Comparison of ENCODE assay signal across 1 cellular context in the genomic region with DNA sequence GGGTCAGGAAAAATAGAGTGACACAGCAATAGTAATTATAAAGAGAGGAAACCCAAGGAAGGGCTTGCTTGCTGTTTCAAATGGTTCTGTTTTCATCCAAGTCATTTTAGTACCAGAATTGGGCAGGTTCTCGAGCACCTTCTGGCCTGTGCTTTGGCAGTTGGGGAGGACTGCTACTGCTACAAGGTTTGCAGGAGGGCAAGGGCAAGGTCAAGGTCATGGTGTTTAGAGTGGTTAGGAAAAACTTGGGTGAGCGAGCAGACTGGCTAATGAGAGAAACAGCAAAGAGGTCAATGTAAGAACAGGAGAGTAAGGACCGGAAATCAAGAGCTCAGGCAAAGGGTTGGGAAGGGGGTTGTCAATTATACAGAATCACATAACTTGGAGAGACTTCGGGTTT.
TF ChIP-seq lines count a peak whose summit lies in the region.

No MANE protein-coding gene starts in this region.

TF ChIP-seq in HepG2, 621 proteins besides CTCF, POLR2A, EP300 and RAD21 (continued from another document and continues in another):
- TF ChIP-seq ZSCAN29 (CRISPR knock-in tag; conservative IDR thresholded peaks at IDR 0.05) (no peak), MBD4 (IDR thresholded peaks at IDR 0.05; ENCODE audit: borderline replicate concordance, low read length) (no peak), TMF1 (CRISPR knock-in tag; IDR thresholded peaks at IDR 0.05; ENCODE audit: low read depth) (no peak), ZNF205 (CRISPR knock-in tag; IDR thresholded peaks at IDR 0.05) (no peak), PTBP1 (IDR thresholded peaks at IDR 0.05; ENCODE audit: low read depth, low read length, poor library complexity, severe bottlenecking) (no peak), ZNF678 (CRISPR knock-in tag; IDR thresholded peaks at IDR 0.05) (no peak), SALL1 (CRISPR knock-in tag; IDR thresholded peaks at IDR 0.05) (peak; percentile 30; the same call in 1 of the 2 replicates), ZNF773 (CRISPR knock-in tag; IDR thresholded peaks at IDR 0.05; ENCODE audit: borderline replicate concordance) (no peak), ZNF660 (CRISPR knock-in tag; IDR thresholded peaks at IDR 0.05; ENCODE audit: borderline replicate concordance, low read depth) (no peak), SMAD3 (CRISPR knock-in tag; IDR thresholded peaks at IDR 0.05) (no peak), ZNF101 (CRISPR knock-in tag; IDR thresholded peaks at IDR 0.05; ENCODE audit: borderline replicate concordance, low read depth) (no peak), ZNF260 (CRISPR knock-in tag; IDR thresholded peaks at IDR 0.05; ENCODE audit: borderline replicate concordance, low read depth) (no peak), FLYWCH1 (CRISPR knock-in tag; IDR thresholded peaks at IDR 0.05) (no peak), ISL2 (CRISPR knock-in tag; IDR thresholded peaks at IDR 0.05) (no peak), XBP1 (CRISPR knock-in tag; IDR thresholded peaks at IDR 0.05) (no peak), NR2F1 (CRISPR knock-in tag; IDR thresholded peaks at IDR 0.05) (0 out of 4 replicates have a peak, but pooled peaks of 1 of the 2 experiments have one; percentile 20), ARNTL (CRISPR knock-in tag; IDR thresholded peaks at IDR 0.05) (no peak), AGO2 (optimal IDR thresholded peaks at IDR 0.05; ENCODE audit: low read depth, low read length) (no peak), ZFP62 (CRISPR knock-in tag; IDR thresholded peaks at IDR 0.05) (no peak), ZNF788 (CRISPR knock-in tag; IDR thresholded peaks at IDR 0.05; ENCODE audit: borderline replicate concordance) (no peak), NR2F6 (IDR thresholded peaks at IDR 0.05) (peak; percentile 56), NR2F6 (CRISPR knock-in tag; IDR thresholded peaks at IDR 0.05) (peak; percentile 78), RBM39 (IDR thresholded peaks at IDR 0.05; ENCODE audit: low read depth, low read length, poor library complexity, severe bottlenecking) (no peak), ISX (CRISPR knock-in tag; conservative IDR thresholded peaks at IDR 0.05) (no peak), ELF3 (CRISPR knock-in tag; IDR thresholded peaks at IDR 0.05) (no peak), ZNF230 (CRISPR knock-in tag; IDR thresholded peaks at IDR 0.05) (no peak), RBM22 (optimal IDR thresholded peaks at IDR 0.05; ENCODE audit: low read length) (peak; percentile 85), TGIF2 (CRISPR knock-in tag; IDR thresholded peaks at IDR 0.05) (no peak), BCL6 (CRISPR knock-in tag; IDR thresholded peaks at IDR 0.05) (peak; percentile 26; the same call in 1 of the 2 replicates), SPEN (CRISPR knock-in tag; IDR thresholded peaks at IDR 0.05; ENCODE audit: low read depth) (no peak), SCMH1 (CRISPR knock-in tag; IDR thresholded peaks at IDR 0.05; ENCODE audit: borderline replicate concordance) (no peak), RXRB (CRISPR knock-in tag; IDR thresholded peaks at IDR 0.05; ENCODE audit: borderline replicate concordance) (peak; percentile 53; the same call in 1 of the 2 replicates), MTF1 (CRISPR knock-in tag; IDR thresholded peaks at IDR 0.05) (no peak), ZNF143 (CRISPR knock-in tag; IDR thresholded peaks at IDR 0.05) (no peak), ZFX (CRISPR knock-in tag; IDR thresholded peaks at IDR 0.05; ENCODE audit: low read depth) (no peak), ZNF891 (CRISPR knock-in tag; IDR thresholded peaks at IDR 0.05) (no peak), SYNCRIP (IDR thresholded peaks at IDR 0.05; ENCODE audit: insufficient read depth, low read depth, low read length) (no peak), ZNF382 (CRISPR knock-in tag; IDR thresholded peaks at IDR 0.05; ENCODE audit: borderline replicate concordance) (no peak), CBX5 (CRISPR knock-in tag; IDR thresholded peaks at IDR 0.05; ENCODE audit: borderline replicate concordance) (no peak), RFX3 (CRISPR knock-in tag; IDR thresholded peaks at IDR 0.05) (no peak), TCF7L2 (IDR thresholded peaks at IDR 0.05; ENCODE audit: low read depth, low read length) (no peak), PRPF4 (IDR thresholded peaks at IDR 0.05; ENCODE audit: low read depth, low read length, poor library complexity, severe bottlenecking) (no peak), ERF (CRISPR knock-in tag; IDR thresholded peaks at IDR 0.05) (no peak), NFIC (IDR thresholded peaks at IDR 0.05; ENCODE audit: low read length) (no peak), NONO (IDR thresholded peaks at IDR 0.05) (no peak), NONO (CRISPR knock-in tag; conservative IDR thresholded peaks at IDR 0.05) (no peak), ZSCAN21 (CRISPR knock-in tag; IDR thresholded peaks at IDR 0.05; ENCODE audit: borderline replicate concordance) (no peak), ATF7-NPFF (CRISPR knock-in tag; IDR thresholded peaks at IDR 0.05; ENCODE audit: low read depth) (no peak)
- TF ChIP-seq, protein P1, sequence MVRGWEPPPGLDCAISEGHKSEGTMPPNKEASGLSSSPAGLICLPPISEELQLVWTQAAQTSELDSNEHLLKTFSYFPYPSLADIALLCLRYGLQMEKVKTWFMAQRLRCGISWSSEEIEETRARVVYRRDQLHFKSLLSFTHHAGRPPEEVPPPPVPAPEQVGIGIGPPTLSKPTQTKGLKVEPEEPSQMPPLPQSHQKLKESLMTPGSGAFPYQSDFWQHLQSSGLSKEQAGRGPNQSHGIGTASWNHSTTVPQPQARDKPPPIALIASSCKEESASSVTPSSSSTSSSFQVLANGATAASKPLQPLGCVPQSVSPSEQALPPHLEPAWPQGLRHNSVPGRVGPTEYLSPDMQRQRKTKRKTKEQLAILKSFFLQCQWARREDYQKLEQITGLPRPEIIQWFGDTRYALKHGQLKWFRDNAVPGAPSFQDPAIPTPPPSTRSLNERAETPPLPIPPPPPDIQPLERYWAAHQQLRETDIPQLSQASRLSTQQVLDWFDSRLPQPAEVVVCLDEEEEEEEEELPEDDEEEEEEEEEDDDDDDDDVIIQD (CRISPR knock-in tag; IDR thresholded peaks at IDR 0.05; ENCODE audit: low read depth) = peak; percentile 17; the same call in 1 of the 2 replicates
- TF ChIP-seq, protein P2, sequence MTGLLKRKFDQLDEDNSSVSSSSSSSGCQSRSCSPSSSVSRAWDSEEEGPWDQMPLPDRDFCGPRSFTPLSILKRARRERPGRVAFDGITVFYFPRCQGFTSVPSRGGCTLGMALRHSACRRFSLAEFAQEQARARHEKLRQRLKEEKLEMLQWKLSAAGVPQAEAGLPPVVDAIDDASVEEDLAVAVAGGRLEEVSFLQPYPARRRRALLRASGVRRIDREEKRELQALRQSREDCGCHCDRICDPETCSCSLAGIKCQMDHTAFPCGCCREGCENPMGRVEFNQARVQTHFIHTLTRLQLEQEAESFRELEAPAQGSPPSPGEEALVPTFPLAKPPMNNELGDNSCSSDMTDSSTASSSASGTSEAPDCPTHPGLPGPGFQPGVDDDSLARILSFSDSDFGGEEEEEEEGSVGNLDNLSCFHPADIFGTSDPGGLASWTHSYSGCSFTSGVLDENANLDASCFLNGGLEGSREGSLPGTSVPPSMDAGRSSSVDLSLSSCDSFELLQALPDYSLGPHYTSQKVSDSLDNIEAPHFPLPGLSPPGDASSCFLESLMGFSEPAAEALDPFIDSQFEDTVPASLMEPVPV (CRISPR knock-in tag; IDR thresholded peaks at IDR 0.05) = no peak
- TF ChIP-seq, protein P3, sequence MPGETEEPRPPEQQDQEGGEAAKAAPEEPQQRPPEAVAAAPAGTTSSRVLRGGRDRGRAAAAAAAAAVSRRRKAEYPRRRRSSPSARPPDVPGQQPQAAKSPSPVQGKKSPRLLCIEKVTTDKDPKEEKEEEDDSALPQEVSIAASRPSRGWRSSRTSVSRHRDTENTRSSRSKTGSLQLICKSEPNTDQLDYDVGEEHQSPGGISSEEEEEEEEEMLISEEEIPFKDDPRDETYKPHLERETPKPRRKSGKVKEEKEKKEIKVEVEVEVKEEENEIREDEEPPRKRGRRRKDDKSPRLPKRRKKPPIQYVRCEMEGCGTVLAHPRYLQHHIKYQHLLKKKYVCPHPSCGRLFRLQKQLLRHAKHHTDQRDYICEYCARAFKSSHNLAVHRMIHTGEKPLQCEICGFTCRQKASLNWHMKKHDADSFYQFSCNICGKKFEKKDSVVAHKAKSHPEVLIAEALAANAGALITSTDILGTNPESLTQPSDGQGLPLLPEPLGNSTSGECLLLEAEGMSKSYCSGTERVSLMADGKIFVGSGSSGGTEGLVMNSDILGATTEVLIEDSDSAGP (CRISPR knock-in tag; IDR thresholded peaks at IDR 0.05; ENCODE audit: borderline replicate concordance) = no peak
- TF ChIP-seq, protein P4, sequence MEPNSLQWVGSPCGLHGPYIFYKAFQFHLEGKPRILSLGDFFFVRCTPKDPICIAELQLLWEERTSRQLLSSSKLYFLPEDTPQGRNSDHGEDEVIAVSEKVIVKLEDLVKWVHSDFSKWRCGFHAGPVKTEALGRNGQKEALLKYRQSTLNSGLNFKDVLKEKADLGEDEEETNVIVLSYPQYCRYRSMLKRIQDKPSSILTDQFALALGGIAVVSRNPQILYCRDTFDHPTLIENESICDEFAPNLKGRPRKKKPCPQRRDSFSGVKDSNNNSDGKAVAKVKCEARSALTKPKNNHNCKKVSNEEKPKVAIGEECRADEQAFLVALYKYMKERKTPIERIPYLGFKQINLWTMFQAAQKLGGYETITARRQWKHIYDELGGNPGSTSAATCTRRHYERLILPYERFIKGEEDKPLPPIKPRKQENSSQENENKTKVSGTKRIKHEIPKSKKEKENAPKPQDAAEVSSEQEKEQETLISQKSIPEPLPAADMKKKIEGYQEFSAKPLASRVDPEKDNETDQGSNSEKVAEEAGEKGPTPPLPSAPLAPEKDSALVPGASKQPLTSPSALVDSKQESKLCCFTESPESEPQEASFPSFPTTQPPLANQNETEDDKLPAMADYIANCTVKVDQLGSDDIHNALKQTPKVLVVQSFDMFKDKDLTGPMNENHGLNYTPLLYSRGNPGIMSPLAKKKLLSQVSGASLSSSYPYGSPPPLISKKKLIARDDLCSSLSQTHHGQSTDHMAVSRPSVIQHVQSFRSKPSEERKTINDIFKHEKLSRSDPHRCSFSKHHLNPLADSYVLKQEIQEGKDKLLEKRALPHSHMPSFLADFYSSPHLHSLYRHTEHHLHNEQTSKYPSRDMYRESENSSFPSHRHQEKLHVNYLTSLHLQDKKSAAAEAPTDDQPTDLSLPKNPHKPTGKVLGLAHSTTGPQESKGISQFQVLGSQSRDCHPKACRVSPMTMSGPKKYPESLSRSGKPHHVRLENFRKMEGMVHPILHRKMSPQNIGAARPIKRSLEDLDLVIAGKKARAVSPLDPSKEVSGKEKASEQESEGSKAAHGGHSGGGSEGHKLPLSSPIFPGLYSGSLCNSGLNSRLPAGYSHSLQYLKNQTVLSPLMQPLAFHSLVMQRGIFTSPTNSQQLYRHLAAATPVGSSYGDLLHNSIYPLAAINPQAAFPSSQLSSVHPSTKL (CRISPR knock-in tag; IDR thresholded peaks at IDR 0.05) = peak; percentile 46; the same call in 1 of the 2 replicates
- TF ChIP-seq, protein P5, sequence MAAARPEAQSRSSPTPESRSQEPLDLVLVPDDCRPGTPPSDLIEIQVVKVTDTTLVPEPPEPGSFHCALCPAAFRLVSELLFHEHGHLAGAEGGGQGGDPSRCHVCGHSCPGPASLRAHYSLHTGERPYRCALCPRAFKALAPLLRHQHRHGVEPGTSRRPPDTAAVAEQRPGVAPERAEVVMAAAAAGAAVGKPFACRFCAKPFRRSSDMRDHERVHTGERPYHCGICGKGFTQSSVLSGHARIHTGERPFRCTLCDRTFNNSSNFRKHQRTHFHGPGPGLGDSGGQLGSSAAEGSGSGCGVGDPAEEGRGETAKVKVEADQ (CRISPR knock-in tag; IDR thresholded peaks at IDR 0.05; ENCODE audit: borderline replicate concordance) = no peak
- TF ChIP-seq, protein P6, sequence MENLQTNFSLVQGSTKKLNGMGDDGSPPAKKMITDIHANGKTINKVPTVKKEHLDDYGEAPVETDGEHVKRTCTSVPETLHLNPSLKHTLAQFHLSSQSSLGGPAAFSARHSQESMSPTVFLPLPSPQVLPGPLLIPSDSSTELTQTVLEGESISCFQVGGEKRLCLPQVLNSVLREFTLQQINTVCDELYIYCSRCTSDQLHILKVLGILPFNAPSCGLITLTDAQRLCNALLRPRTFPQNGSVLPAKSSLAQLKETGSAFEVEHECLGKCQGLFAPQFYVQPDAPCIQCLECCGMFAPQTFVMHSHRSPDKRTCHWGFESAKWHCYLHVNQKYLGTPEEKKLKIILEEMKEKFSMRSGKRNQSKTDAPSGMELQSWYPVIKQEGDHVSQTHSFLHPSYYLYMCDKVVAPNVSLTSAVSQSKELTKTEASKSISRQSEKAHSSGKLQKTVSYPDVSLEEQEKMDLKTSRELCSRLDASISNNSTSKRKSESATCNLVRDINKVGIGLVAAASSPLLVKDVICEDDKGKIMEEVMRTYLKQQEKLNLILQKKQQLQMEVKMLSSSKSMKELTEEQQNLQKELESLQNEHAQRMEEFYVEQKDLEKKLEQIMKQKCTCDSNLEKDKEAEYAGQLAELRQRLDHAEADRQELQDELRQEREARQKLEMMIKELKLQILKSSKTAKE (CRISPR knock-in tag; IDR thresholded peaks at IDR 0.05; ENCODE audit: borderline replicate concordance) = 0 out of 2 replicates have a peak, but pooled peaks have one; percentile 34
- TF ChIP-seq, protein P7, sequence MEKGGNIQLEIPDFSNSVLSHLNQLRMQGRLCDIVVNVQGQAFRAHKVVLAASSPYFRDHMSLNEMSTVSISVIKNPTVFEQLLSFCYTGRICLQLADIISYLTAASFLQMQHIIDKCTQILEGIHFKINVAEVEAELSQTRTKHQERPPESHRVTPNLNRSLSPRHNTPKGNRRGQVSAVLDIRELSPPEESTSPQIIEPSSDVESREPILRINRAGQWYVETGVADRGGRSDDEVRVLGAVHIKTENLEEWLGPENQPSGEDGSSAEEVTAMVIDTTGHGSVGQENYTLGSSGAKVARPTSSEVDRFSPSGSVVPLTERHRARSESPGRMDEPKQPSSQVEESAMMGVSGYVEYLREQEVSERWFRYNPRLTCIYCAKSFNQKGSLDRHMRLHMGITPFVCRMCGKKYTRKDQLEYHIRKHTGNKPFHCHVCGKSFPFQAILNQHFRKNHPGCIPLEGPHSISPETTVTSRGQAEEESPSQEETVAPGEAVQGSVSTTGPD (CRISPR knock-in tag; IDR thresholded peaks at IDR 0.05) = no peak
- TF ChIP-seq, protein P8, sequence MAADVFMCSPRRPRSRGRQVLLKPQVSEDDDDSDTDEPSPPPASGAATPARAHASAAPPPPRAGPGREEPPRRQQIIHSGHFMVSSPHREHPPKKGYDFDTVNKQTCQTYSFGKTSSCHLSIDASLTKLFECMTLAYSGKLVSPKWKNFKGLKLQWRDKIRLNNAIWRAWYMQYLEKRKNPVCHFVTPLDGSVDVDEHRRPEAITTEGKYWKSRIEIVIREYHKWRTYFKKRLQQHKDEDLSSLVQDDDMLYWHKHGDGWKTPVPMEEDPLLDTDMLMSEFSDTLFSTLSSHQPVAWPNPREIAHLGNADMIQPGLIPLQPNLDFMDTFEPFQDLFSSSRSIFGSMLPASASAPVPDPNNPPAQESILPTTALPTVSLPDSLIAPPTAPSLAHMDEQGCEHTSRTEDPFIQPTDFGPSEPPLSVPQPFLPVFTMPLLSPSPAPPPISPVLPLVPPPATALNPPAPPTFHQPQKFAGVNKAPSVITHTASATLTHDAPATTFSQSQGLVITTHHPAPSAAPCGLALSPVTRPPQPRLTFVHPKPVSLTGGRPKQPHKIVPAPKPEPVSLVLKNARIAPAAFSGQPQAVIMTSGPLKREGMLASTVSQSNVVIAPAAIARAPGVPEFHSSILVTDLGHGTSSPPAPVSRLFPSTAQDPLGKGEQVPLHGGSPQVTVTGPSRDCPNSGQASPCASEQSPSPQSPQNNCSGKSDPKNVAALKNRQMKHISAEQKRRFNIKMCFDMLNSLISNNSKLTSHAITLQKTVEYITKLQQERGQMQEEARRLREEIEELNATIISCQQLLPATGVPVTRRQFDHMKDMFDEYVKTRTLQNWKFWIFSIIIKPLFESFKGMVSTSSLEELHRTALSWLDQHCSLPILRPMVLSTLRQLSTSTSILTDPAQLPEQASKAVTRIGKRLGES (CRISPR knock-in tag; IDR thresholded peaks at IDR 0.05; ENCODE audit: borderline replicate concordance) = no peak
